In the genomic region with DNA sequence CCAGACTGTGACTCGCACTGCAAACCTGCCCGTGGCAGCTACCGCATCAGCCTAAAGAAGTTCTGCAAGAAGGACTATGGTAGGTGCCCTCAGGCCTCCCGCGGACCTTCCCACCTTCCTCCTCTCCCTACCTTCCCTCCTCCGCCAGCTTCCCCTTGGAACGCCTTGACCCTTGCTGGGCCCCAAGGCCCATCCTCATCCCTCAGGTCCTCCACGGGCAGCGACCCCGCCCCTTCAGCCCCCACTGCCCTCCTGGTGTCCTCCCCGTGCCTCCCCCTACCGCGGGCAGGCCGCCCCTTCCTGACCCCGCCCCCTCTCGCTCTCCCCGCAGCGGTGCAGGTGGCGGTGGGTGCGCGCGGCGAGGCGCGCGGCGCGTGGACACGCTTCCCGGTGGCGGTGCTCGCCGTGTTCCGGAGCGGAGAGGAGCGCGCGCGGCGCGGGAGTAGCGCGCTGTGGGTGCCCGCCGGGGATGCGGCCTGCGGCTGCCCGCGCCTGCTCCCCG, we compare ENCODE assay signal across 9 cellular contexts. TPM values are rescaled to one million over a fixed set of nuclear protein-coding genes. Genes with fewer than 3 reads are reported as not detected.
DNase-seq lines count a peak whose midpoint lies in the region; ATAC-seq, FAIRE-seq and TF ChIP-seq lines count a peak whose summit lies in the region.
"Had no signal": no experiment of that assay in that cellular context is flagged by ENCODE, and none has a peak within 500 bp of the region (broad histone marks: within the 10 kb centered on the region; RNA-seq: fewer than 3 reads in every experiment).

No MANE protein-coding gene starts in this region.

- H4K20me1 ChIP-seq in MM.1S (ENCODE audit: insufficient read depth, low read length) (no peaks in the 10 kb centered on the region), GM12878 (ENCODE audit: control insufficient read depth, insufficient read depth) (no peaks in the 10 kb centered on the region)

- in situ Hi-C loops in GM12878 (cut with MboI), result no loop called here

- peak overlapping the region; percentile 59; the same call in 1 of the 2 replicates for H3K4me2 ChIP-seq in MM.1S (ENCODE audit: low read depth, low read length)
- peak overlapping the region; percentile 74 for H3K4me2 ChIP-seq in GM12878 (ENCODE audit: control insufficient read depth, insufficient read depth)

- H3K9me3 ChIP-seq in MM.1S (replicated peaks; ENCODE audit: insufficient read depth, low read length) (no peaks in the 10 kb centered on the region), GM12878 (replicated peaks; ENCODE audit: control insufficient read depth, insufficient read depth, low read length) (no peaks in the 10 kb centered on the region), pancreas (no peaks in the 10 kb centered on the region)
- H3K9me3 ChIP-seq: right lobe of liver had no signal

- RAD21 ChIA-PET in GM12878 (lab: Charles Lee; ENCODE audit: unreplicated experiment), result interaction anchor here (1.8 kb wide), 1 partner anchor 44 kb away, joined by 8 read pairs; the partner anchor contains the start of gene CCNF

- DNase-seq in NCI-H2081 (lab: John Stamatoyannopoulos, UW) (peak; percentile 44 to 52), NCI-H2081 treated with DMSO at 0.1 percent for 48 hours (lab: John Stamatoyannopoulos, UW) (no peak), MM.1S (no peak), GM12878 (ENCODE audit: low read depth, low spot score) (no peak), pancreas (peak in 2 of 6 donors; percentile 69 to 84), globus pallidus (ENCODE audit: low spot score) (no peak), AG08396 (ENCODE audit: low spot score) (no peak), NK-92 (lab: John Stamatoyannopoulos, UW; ENCODE audit: unreplicated experiment) (no peak)

- no peak overlapping the region; the same call in 1 of the 2 replicates for H3K4me3 ChIP-seq in MM.1S (ENCODE audit: low read length)
- H3K4me3 ChIP-seq in GM12878, result peak overlapping the region; percentile 50; the same call in 1 of the 2 replicates
- peak overlapping the region in 3 of 4 donors; percentile 59 to 92 (median 70) for H3K4me3 ChIP-seq in pancreas

- FAIRE-seq in GM12878 (lab: Jason Lieb, UNC) (no peak), pancreas (lab: Jason Lieb, UNC) (no peak)

- BruUV-seq in GM12878 (replicated peaks; lab: Mats Ljungman, UMichigan), result no TSS peak

- H2AFZ ChIP-seq in MM.1S (ENCODE audit: low read length), result no peak overlapping the region
- H2AFZ ChIP-seq in GM12878 (ENCODE audit: control insufficient read depth, low read depth, low read length), result no peak overlapping the region

- peaks cover 48% of the 10 kb centered on the region for H3K27me3 ChIP-seq in MM.1S (replicated peaks; ENCODE audit: insufficient read depth, low read length)
- peaks cover 0 to 2% of the 10 kb centered on the region in 2 experiments; a peak in 1 of 4 replicates for H3K27me3 ChIP-seq in GM12878 (replicated peaks in 1 of 2; ENCODE audit: control insufficient read depth in 2 of 2, insufficient read depth in 2 of 2, low read length in 1 of 2)
- H3K27me3 ChIP-seq in pancreas, result peaks cover 0 to 5% (median 0%) of the 10 kb centered on the region in 4 donors
- H3K27me3 ChIP-seq: right lobe of liver had no signal

- H3K36me3 ChIP-seq in MM.1S (replicated peaks; ENCODE audit: insufficient read depth, low read length) (no peaks in the 10 kb centered on the region), GM12878 (ENCODE audit: control insufficient read depth in 2 of 2, insufficient read depth in 2 of 2, low read length in 1 of 2) (no peaks in the 10 kb centered on the region), pancreas (no peaks in the 10 kb centered on the region)
- H3K36me3 ChIP-seq: right lobe of liver had no signal

- CTCF ChIA-PET in GM12878 (lab: Yijun Ruan, JAX), result no interaction called here

- SMC1A ChIA-PET in GM12878 (lab: Charles Lee; ENCODE audit: uncharacterized antibody, unreplicated experiment), result no interaction called here

- H3K9me2 ChIP-seq in MM.1S (replicated peaks; ENCODE audit: insufficient read depth, low read length), result no peaks in the 10 kb centered on the region

- 9% methylated on average over 20 of the region's 50 CpGs for WGBS in GM12878 (ENCODE audit: insufficient coverage, insufficient replicate concordance, low lambda C conversion rate, missing lambda C conversion rate)
- 5 to 10% methylated on average over 27 to 50 of the region's 50 CpGs for WGBS in pancreas, 2 donors

- intact Hi-C loops in GM12878 (cut with micrococcal nuclease; ENCODE audit: unreplicated experiment), result no loop called here
- intact Hi-C loops in pancreas (cut with DNase I), result no loop called here

- no peak for TF ChIP-seq EP300 in GM12878 (IDR thresholded peaks at IDR 0.05; ENCODE audit: borderline replicate concordance in 1 of 2, control insufficient read depth in 1 of 2, low read depth in 2 of 2, low read length in 2 of 2)

- H3K4me1 ChIP-seq in MM.1S (ENCODE audit: low read length) (no peaks in the 10 kb centered on the region), GM12878 (ENCODE audit: control insufficient read depth, insufficient read depth, low read length) (peaks cover 20% of the 10 kb centered on the region), pancreas (peaks cover 16 to 41% (median 20%) of the 10 kb centered on the region in 3 donors)

- ATAC-seq in GM12878 (no peak), pancreas (no peak)

- H3K9ac ChIP-seq in MM.1S (ENCODE audit: low read length) (no peak overlapping the region), GM12878 (ENCODE audit: control insufficient read depth, insufficient read depth, low read length) (no peak overlapping the region)

- H3K79me2 ChIP-seq in MM.1S (ENCODE audit: low read length) (peaks cover 23% of the 10 kb centered on the region), GM12878 (ENCODE audit: control insufficient read depth, insufficient read depth, low read length) (no peaks in the 10 kb centered on the region)

- no peak for TF ChIP-seq CTCF in MM.1S (IDR thresholded peaks at IDR 0.05; ENCODE audit: low read length)
- TF ChIP-seq CTCF in GM12878 (IDR thresholded peaks at IDR 0.05 in 2 of 3, conservative IDR thresholded peaks at IDR 0.05 in 1 of 3; ENCODE audit: control insufficient read depth in 2 of 3, extremely low read depth in 1 of 3, insufficient read depth in 1 of 3, low read depth in 3 of 3, low read length in 3 of 3), result no peak
- TF ChIP-seq CTCF in pancreas (IDR thresholded peaks at IDR 0.05), result no peak

- no peak for TF ChIP-seq RAD21 in GM12878 (IDR thresholded peaks at IDR 0.05; ENCODE audit: insufficient read depth, low read depth, low read length)

- POLR2A ChIA-PET in GM12878 (lab: Charles Lee), result interaction anchor here (0.5 kb wide), 1 partner anchor 208 kb away, joined by 4 read pairs; no protein-coding TSS in a partner anchor

- peaks cover 6% of the 10 kb centered on the region; the same call in 1 of the 2 replicates for H3F3A ChIP-seq in MM.1S (ENCODE audit: insufficient read depth, low read length)

- no peak for TF ChIP-seq POLR2A in GM12878 (IDR thresholded peaks at IDR 0.05; ENCODE audit: low read depth, low read length)

- H3K27ac ChIP-seq in MM.1S (ENCODE audit: low read length), result no peak overlapping the region
- H3K27ac ChIP-seq in GM12878 (ENCODE audit: control insufficient read depth, insufficient read depth), result no peak overlapping the region
- no peak overlapping the region for H3K27ac ChIP-seq in pancreas

RNA-seq across cellular contexts. Expression of gene TBC1D24, which starts 1.5 kb away (rescaled TPM):
- 29.8 and 34.7 TPM in 2 replicates for total RNA-seq in GM12878 (2013; cell fraction: nucleolus; rRNA removed)
- total RNA-seq in GM12878 (2014; rRNA removed), result 5.6 and 6.6 TPM in 2 replicates
- 3.3 and 3.5 TPM in 2 replicates for total RNA-seq in GM12878 (2014; rRNA removed; fragmentation: Illumina TruSeq; extraction: Trizol)
- total RNA-seq in GM12878 (2021), result 7.9 and 9.6 TPM in 2 replicates
- 1.3 TPM for polyA plus RNA-seq in GM12878 (2011; ENCODE audit: low read depth)
- polyA plus RNA-seq in GM12878 (2011; rRNA removed), result 3.4 and 4.3 TPM in 2 replicates
- 4.9 and 6.5 TPM in 2 replicates for polyA plus RNA-seq in GM12878 (2011; cell fraction: cytosol; rRNA removed)
- 18.3 and 21.2 TPM in 2 replicates for polyA plus RNA-seq in GM12878 (2011; cell fraction: nucleus; rRNA removed)
- polyA plus RNA-seq in GM12878 (2012), result 2.5 and 2.8 TPM in 2 replicates
- polyA plus RNA-seq in GM12878 (2014; fragmentation: Illumina TruSeq; extraction: Trizol), result 2.6 and 2.7 TPM in 2 replicates
- 1 to 10 TPM; 1.1 to 1.5 TPM for polyA plus RNA-seq in GM12878 (2014; fragmentation: Nextera tagmentation; extraction: Ambion mirVana)
- polyA plus RNA-seq in GM12878 (2014; rRNA removed), result 5.7 and 6.9 TPM in 2 replicates
- polyA plus RNA-seq in GM12878 (2016; fragmentation: Nextera tagmentation; extraction: Ambion mirVana), result 1 to 10 TPM; 4.6 to 5.8 TPM
- 8.9 and 13.5 TPM in 2 replicates for polyA minus RNA-seq in GM12878 (2011; rRNA and poly(A)+ RNA removed)
- polyA minus RNA-seq in GM12878 (2011; cell fraction: cytosol; rRNA and poly(A)+ RNA removed), result 4.0 and 4.5 TPM in 2 replicates
- polyA minus RNA-seq in GM12878 (2011; cell fraction: nucleus; rRNA and poly(A)+ RNA removed), result 5.4 and 9.6 TPM in 2 replicates
- 10 to 100 TPM; 16.8 to 23.7 (median 19.7) TPM for total RNA-seq in pancreas
- 10 to 100 TPM; 10.8 to 16.0 TPM for polyA plus RNA-seq in pancreas

RNA-seq across cellular contexts. Expression of gene NTN3, which starts 2.4 kb away (rescaled TPM):
- 1.1 and 1.9 TPM in 2 replicates for total RNA-seq in GM12878 (2013; cell fraction: nucleolus; rRNA removed)
- not detected in 2 replicates for total RNA-seq in GM12878 (2014; rRNA removed)
- total RNA-seq in GM12878 (2014; rRNA removed; fragmentation: Illumina TruSeq; extraction: Trizol), result not detected in 2 replicates
- not detected in 2 replicates for total RNA-seq in GM12878 (2021)
- polyA plus RNA-seq in GM12878 (2011; ENCODE audit: low read depth), result not detected
- polyA plus RNA-seq in GM12878 (2011; rRNA removed), result not detected in 2 replicates
- 0.04 and 0.07 TPM in 2 replicates for polyA plus RNA-seq in GM12878 (2011; cell fraction: cytosol; rRNA removed)
- 0.42 and 0.63 TPM in 2 replicates for polyA plus RNA-seq in GM12878 (2011; cell fraction: nucleus; rRNA removed)
- polyA plus RNA-seq in GM12878 (2012), result 0.08 TPM in 1 of 2 replicates, not detected in the other
- polyA plus RNA-seq in GM12878 (2014; fragmentation: Illumina TruSeq; extraction: Trizol), result not detected in 2 replicates
- not detected for polyA plus RNA-seq in GM12878 (2014; fragmentation: Nextera tagmentation; extraction: Ambion mirVana)
- polyA plus RNA-seq in GM12878 (2014; rRNA removed), result 0.04 and 0.22 TPM in 2 replicates
- polyA plus RNA-seq in GM12878 (2016; fragmentation: Nextera tagmentation; extraction: Ambion mirVana), result not detected
- not detected in 2 replicates for polyA minus RNA-seq in GM12878 (2011; rRNA and poly(A)+ RNA removed)
- polyA minus RNA-seq in GM12878 (2011; cell fraction: cytosol; rRNA and poly(A)+ RNA removed), result not detected in 2 replicates
- polyA minus RNA-seq in GM12878 (2011; cell fraction: nucleus; rRNA and poly(A)+ RNA removed), result 0.29 and 0.36 TPM in 2 replicates
- total RNA-seq in pancreas, result under 1 TPM in 3 of 6 donors, not detected in 3; 0.09 to 0.22 (median 0.20) TPM
- polyA plus RNA-seq in pancreas, result under 1 TPM; 0.07 to 0.08 TPM

RNA-seq across cellular contexts. Expression of gene TEDC2, which starts 13.6 kb away (rescaled TPM):
- 15.9 and 19.2 TPM in 2 replicates for total RNA-seq in GM12878 (2013; cell fraction: nucleolus; rRNA removed)
- total RNA-seq in GM12878 (2014; rRNA removed), result 38.0 and 38.9 TPM in 2 replicates
- total RNA-seq in GM12878 (2014; rRNA removed; fragmentation: Illumina TruSeq; extraction: Trizol), result 9.2 and 10.4 TPM in 2 replicates
- total RNA-seq in GM12878 (2021), result 24.9 and 30.8 TPM in 2 replicates
- 2.7 TPM for polyA plus RNA-seq in GM12878 (2011; ENCODE audit: low read depth)
- 2.9 and 6.7 TPM in 2 replicates for polyA plus RNA-seq in GM12878 (2011; rRNA removed)
- 8.0 and 16.1 TPM in 2 replicates for polyA plus RNA-seq in GM12878 (2011; cell fraction: cytosol; rRNA removed)
- 84.2 and 116 TPM in 2 replicates for polyA plus RNA-seq in GM12878 (2011; cell fraction: nucleus; rRNA removed)
- polyA plus RNA-seq in GM12878 (2012), result 8.3 and 8.8 TPM in 2 replicates
- 2.9 and 7.4 TPM in 2 replicates for polyA plus RNA-seq in GM12878 (2014; fragmentation: Illumina TruSeq; extraction: Trizol)
- polyA plus RNA-seq in GM12878 (2014; fragmentation: Nextera tagmentation; extraction: Ambion mirVana), result 1 to 10 TPM in 1 of 2 experiments, under 1 TPM in 1; 0.23 to 2.5 TPM
- polyA plus RNA-seq in GM12878 (2014; rRNA removed), result 27.8 and 35.3 TPM in 2 replicates
- polyA plus RNA-seq in GM12878 (2016; fragmentation: Nextera tagmentation; extraction: Ambion mirVana), result 10 to 100 TPM; 40.4 to 47.9 TPM
- 3.1 and 10.9 TPM in 2 replicates for polyA minus RNA-seq in GM12878 (2011; rRNA and poly(A)+ RNA removed)
- polyA minus RNA-seq in GM12878 (2011; cell fraction: cytosol; rRNA and poly(A)+ RNA removed), result 2.7 and 6.4 TPM in 2 replicates
- 22.4 and 41.5 TPM in 2 replicates for polyA minus RNA-seq in GM12878 (2011; cell fraction: nucleus; rRNA and poly(A)+ RNA removed)
- total RNA-seq in pancreas, result under 1 TPM in 5 of 6 donors, not detected in 1; 0.16 to 0.82 (median 0.76) TPM
- 1 to 10 TPM; 1.1 to 1.4 TPM for polyA plus RNA-seq in pancreas

RNA-seq across cellular contexts. Expression of gene ATP6V0C, which starts 40.3 kb away (rescaled TPM):
- total RNA-seq in GM12878 (2013; cell fraction: nucleolus; rRNA removed), result 23.2 and 35.0 TPM in 2 replicates
- 14.0 and 19.1 TPM in 2 replicates for total RNA-seq in GM12878 (2014; rRNA removed)
- 8.2 and 10.4 TPM in 2 replicates for total RNA-seq in GM12878 (2014; rRNA removed; fragmentation: Illumina TruSeq; extraction: Trizol)
- total RNA-seq in GM12878 (2021), result 127 and 135 TPM in 2 replicates
- 42.6 TPM for polyA plus RNA-seq in GM12878 (2011; ENCODE audit: low read depth)
- 1.5 and 5.9 TPM in 2 replicates for polyA plus RNA-seq in GM12878 (2011; rRNA removed)
- 17.1 and 29.2 TPM in 2 replicates for polyA plus RNA-seq in GM12878 (2011; cell fraction: cytosol; rRNA removed)
- 23.8 and 36.7 TPM in 2 replicates for polyA plus RNA-seq in GM12878 (2011; cell fraction: nucleus; rRNA removed)
- 148 and 155 TPM in 2 replicates for polyA plus RNA-seq in GM12878 (2012)
- polyA plus RNA-seq in GM12878 (2014; fragmentation: Illumina TruSeq; extraction: Trizol), result 8.7 and 17.6 TPM in 2 replicates
- polyA plus RNA-seq in GM12878 (2014; fragmentation: Nextera tagmentation; extraction: Ambion mirVana), result 10 to 100 TPM in 1 of 2 experiments, 1 to 10 TPM in 1; 2.4 to 16.5 TPM
- 32.2 and 53.4 TPM in 2 replicates for polyA plus RNA-seq in GM12878 (2014; rRNA removed)
- polyA plus RNA-seq in GM12878 (2016; fragmentation: Nextera tagmentation; extraction: Ambion mirVana), result 100 to 1,000 TPM; 107 to 115 TPM
- polyA minus RNA-seq in GM12878 (2011; rRNA and poly(A)+ RNA removed), result 7.2 and 8.9 TPM in 2 replicates
- 44.1 and 66.7 TPM in 2 replicates for polyA minus RNA-seq in GM12878 (2011; cell fraction: cytosol; rRNA and poly(A)+ RNA removed)
- polyA minus RNA-seq in GM12878 (2011; cell fraction: nucleus; rRNA and poly(A)+ RNA removed), result 8.8 and 18.3 TPM in 2 replicates
- 10 to 100 TPM; 39.9 to 92.3 (median 66.8) TPM for total RNA-seq in pancreas
- polyA plus RNA-seq in pancreas, result 100 to 1,000 TPM in 1 of 2 donors, 10 to 100 TPM in 1; 59.8 to 124 TPM

RNA-seq across cellular contexts. Expression of gene CCNF, which starts 44.2 kb away (rescaled TPM):
- total RNA-seq in GM12878 (2013; cell fraction: nucleolus; rRNA removed), result 35.6 and 37.8 TPM in 2 replicates
- 44.1 and 50.3 TPM in 2 replicates for total RNA-seq in GM12878 (2014; rRNA removed)
- total RNA-seq in GM12878 (2014; rRNA removed; fragmentation: Illumina TruSeq; extraction: Trizol), result 23.5 and 27.1 TPM in 2 replicates
- total RNA-seq in GM12878 (2021), result 48.9 and 54.2 TPM in 2 replicates
- 7.0 TPM for polyA plus RNA-seq in GM12878 (2011; ENCODE audit: low read depth)
- 9.1 and 16.3 TPM in 2 replicates for polyA plus RNA-seq in GM12878 (2011; rRNA removed)
- 28.3 and 29.8 TPM in 2 replicates for polyA plus RNA-seq in GM12878 (2011; cell fraction: cytosol; rRNA removed)
- polyA plus RNA-seq in GM12878 (2011; cell fraction: nucleus; rRNA removed), result 37.2 and 52.6 TPM in 2 replicates
- polyA plus RNA-seq in GM12878 (2012), result 13.5 and 17.0 TPM in 2 replicates
- 11.1 and 18.7 TPM in 2 replicates for polyA plus RNA-seq in GM12878 (2014; fragmentation: Illumina TruSeq; extraction: Trizol)
- polyA plus RNA-seq in GM12878 (2014; fragmentation: Nextera tagmentation; extraction: Ambion mirVana), result 1 to 10 TPM; 4.0 to 4.7 TPM
- 27.8 and 30.8 TPM in 2 replicates for polyA plus RNA-seq in GM12878 (2014; rRNA removed)
- polyA plus RNA-seq in GM12878 (2016; fragmentation: Nextera tagmentation; extraction: Ambion mirVana), result 10 to 100 TPM; 59.1 to 63.2 TPM
- polyA minus RNA-seq in GM12878 (2011; rRNA and poly(A)+ RNA removed), result 51.9 and 87.8 TPM in 2 replicates
- polyA minus RNA-seq in GM12878 (2011; cell fraction: cytosol; rRNA and poly(A)+ RNA removed), result 38.4 and 38.9 TPM in 2 replicates
- 26.7 and 43.5 TPM in 2 replicates for polyA minus RNA-seq in GM12878 (2011; cell fraction: nucleus; rRNA and poly(A)+ RNA removed)
- 1 to 10 TPM in 4 of 6 donors, under 1 TPM in 2; 0.69 to 2.6 (median 1.3) TPM for total RNA-seq in pancreas
- under 1 TPM; 0.77 to 0.91 TPM for polyA plus RNA-seq in pancreas

Comparison
In these comparisons a context has a peak if more than half of its experiments do, and no peak if none do; other contexts are left out.
1. DNase-seq: peak in NCI-H2081 (2 of 2); none in NCI-H2081 treated with DMSO at 0.1 percent for 48 hours (single experiment), MM.1S (single experiment), GM12878 (single experiment), globus pallidus (single experiment), AG08396 (single experiment) and NK-92 (single experiment).
2. RNA of gene TEDC2, which starts 13.6 kb away (total RNA-seq): 9.2 to 38.9 TPM in GM12878; 0.16 to 0.82 TPM in pancreas; every median in the first group is over 4 times any median in the second.